ENCODE assay signal across 1 cellular context in the genomic region with DNA sequence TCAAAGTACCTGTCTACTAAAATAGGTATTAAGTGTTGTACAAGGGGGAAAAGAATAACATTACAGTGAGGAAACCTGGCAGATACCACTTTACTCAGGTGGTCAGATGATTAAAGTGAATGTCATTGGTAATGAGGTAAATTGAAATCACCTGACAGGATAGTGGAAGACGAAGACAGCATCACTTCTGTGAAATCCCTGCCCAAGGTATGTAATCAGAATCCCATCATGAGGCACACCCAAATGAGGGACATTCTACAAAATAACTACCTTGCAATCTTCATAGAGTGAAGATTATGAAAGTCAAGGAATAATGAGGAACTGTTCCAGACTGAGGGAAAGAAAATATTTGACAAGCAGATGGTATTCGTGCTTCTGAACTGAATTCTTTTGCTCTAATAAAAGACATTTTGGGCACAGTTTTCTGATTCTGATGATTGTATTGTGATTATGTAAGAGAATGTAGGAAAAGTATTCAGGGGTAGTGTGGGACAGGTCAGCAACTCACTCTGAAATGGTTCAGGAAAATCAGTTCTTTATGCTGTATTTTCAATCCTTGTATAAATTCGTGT.
TF ChIP-seq lines count a peak whose summit lies in the region.

No MANE protein-coding gene starts in this region.

TF ChIP-seq in HepG2, 621 proteins besides CTCF, POLR2A, EP300 and RAD21:
- TF ChIP-seq, protein P1, sequence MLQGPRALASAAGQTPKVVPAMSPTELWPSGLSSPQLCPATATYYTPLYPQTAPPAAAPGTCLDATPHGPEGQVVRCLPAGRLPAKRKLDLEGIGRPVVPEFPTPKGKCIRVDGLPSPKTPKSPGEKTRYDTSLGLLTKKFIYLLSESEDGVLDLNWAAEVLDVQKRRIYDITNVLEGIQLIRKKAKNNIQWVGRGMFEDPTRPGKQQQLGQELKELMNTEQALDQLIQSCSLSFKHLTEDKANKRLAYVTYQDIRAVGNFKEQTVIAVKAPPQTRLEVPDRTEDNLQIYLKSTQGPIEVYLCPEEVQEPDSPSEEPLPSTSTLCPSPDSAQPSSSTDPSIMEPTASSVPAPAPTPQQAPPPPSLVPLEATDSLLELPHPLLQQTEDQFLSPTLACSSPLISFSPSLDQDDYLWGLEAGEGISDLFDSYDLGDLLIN (CRISPR knock-in tag; IDR thresholded peaks at IDR 0.05; ENCODE audit: borderline replicate concordance), result no peak
- TF ChIP-seq, protein P2, sequence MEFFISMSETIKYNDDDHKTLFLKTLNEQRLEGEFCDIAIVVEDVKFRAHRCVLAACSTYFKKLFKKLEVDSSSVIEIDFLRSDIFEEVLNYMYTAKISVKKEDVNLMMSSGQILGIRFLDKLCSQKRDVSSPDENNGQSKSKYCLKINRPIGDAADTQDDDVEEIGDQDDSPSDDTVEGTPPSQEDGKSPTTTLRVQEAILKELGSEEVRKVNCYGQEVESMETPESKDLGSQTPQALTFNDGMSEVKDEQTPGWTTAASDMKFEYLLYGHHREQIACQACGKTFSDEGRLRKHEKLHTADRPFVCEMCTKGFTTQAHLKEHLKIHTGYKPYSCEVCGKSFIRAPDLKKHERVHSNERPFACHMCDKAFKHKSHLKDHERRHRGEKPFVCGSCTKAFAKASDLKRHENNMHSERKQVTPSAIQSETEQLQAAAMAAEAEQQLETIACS (CRISPR knock-in tag; IDR thresholded peaks at IDR 0.05), result no peak
- TF ChIP-seq ZNF891 (CRISPR knock-in tag; IDR thresholded peaks at IDR 0.05) (no peak), POLR2G (IDR thresholded peaks at IDR 0.05; ENCODE audit: low read depth, low read length) (no peak), ZNF34 (CRISPR knock-in tag; IDR thresholded peaks at IDR 0.05; ENCODE audit: borderline replicate concordance) (no peak), SNAPC2 (CRISPR knock-in tag; IDR thresholded peaks at IDR 0.05) (no peak), ZNF75D (CRISPR knock-in tag; IDR thresholded peaks at IDR 0.05; ENCODE audit: borderline replicate concordance) (no peak), MLLT10 (CRISPR knock-in tag; IDR thresholded peaks at IDR 0.05) (no peak), SPEN (CRISPR knock-in tag; IDR thresholded peaks at IDR 0.05; ENCODE audit: low read depth) (no peak), MEF2D (CRISPR knock-in tag; IDR thresholded peaks at IDR 0.05) (no peak), HHEX (CRISPR knock-in tag; IDR thresholded peaks at IDR 0.05) (no peak)
- TF ChIP-seq, protein P3, sequence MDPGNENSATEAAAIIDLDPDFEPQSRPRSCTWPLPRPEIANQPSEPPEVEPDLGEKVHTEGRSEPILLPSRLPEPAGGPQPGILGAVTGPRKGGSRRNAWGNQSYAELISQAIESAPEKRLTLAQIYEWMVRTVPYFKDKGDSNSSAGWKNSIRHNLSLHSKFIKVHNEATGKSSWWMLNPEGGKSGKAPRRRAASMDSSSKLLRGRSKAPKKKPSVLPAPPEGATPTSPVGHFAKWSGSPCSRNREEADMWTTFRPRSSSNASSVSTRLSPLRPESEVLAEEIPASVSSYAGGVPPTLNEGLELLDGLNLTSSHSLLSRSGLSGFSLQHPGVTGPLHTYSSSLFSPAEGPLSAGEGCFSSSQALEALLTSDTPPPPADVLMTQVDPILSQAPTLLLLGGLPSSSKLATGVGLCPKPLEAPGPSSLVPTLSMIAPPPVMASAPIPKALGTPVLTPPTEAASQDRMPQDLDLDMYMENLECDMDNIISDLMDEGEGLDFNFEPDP (CRISPR knock-in tag; conservative IDR thresholded peaks at IDR 0.05), result no peak
- TF ChIP-seq, protein P4, sequence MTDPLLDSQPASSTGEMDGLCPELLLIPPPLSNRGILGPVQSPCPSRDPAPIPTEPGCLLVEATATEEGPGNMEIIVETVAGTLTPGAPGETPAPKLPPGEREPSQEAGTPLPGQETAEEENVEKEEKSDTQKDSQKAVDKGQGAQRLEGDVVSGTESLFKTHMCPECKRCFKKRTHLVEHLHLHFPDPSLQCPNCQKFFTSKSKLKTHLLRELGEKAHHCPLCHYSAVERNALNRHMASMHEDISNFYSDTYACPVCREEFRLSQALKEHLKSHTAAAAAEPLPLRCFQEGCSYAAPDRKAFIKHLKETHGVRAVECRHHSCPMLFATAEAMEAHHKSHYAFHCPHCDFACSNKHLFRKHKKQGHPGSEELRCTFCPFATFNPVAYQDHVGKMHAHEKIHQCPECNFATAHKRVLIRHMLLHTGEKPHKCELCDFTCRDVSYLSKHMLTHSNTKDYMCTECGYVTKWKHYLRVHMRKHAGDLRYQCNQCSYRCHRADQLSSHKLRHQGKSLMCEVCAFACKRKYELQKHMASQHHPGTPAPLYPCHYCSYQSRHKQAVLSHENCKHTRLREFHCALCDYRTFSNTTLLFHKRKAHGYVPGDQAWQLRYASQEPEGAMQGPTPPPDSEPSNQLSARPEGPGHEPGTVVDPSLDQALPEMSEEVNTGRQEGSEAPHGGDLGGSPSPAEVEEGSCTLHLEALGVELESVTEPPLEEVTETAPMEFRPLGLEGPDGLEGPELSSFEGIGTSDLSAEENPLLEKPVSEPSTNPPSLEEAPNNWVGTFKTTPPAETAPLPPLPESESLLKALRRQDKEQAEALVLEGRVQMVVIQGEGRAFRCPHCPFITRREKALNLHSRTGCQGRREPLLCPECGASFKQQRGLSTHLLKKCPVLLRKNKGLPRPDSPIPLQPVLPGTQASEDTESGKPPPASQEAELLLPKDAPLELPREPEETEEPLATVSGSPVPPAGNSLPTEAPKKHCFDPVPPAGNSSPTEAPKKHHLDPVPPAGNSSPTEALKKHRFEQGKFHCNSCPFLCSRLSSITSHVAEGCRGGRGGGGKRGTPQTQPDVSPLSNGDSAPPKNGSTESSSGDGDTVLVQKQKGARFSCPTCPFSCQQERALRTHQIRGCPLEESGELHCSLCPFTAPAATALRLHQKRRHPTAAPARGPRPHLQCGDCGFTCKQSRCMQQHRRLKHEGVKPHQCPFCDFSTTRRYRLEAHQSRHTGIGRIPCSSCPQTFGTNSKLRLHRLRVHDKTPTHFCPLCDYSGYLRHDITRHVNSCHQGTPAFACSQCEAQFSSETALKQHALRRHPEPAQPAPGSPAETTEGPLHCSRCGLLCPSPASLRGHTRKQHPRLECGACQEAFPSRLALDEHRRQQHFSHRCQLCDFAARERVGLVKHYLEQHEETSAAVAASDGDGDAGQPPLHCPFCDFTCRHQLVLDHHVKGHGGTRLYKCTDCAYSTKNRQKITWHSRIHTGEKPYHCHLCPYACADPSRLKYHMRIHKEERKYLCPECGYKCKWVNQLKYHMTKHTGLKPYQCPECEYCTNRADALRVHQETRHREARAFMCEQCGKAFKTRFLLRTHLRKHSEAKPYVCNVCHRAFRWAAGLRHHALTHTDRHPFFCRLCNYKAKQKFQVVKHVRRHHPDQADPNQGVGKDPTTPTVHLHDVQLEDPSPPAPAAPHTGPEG (CRISPR knock-in tag; IDR thresholded peaks at IDR 0.05), result no peak
- TF ChIP-seq, protein P5, sequence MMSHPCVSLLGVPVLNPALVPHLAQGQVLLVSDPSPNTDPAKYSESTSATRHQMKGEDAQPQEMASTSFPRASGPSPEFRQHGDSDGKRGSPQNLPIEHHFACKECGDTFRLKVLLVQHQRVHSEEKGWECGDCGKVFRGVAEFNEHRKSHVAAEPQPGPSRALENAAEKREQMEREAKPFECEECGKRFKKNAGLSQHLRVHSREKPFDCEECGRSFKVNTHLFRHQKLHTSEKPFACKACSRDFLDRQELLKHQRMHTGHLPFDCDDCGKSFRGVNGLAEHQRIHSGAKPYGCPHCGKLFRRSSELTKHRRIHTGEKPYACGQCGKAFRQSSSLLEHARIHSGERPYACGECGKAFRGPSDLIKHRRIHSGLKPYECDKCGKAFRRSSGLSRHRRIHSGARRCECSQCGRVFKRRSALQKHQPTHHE (CRISPR knock-in tag; IDR thresholded peaks at IDR 0.05; ENCODE audit: borderline replicate concordance), result no peak
- TF ChIP-seq, protein P6, sequence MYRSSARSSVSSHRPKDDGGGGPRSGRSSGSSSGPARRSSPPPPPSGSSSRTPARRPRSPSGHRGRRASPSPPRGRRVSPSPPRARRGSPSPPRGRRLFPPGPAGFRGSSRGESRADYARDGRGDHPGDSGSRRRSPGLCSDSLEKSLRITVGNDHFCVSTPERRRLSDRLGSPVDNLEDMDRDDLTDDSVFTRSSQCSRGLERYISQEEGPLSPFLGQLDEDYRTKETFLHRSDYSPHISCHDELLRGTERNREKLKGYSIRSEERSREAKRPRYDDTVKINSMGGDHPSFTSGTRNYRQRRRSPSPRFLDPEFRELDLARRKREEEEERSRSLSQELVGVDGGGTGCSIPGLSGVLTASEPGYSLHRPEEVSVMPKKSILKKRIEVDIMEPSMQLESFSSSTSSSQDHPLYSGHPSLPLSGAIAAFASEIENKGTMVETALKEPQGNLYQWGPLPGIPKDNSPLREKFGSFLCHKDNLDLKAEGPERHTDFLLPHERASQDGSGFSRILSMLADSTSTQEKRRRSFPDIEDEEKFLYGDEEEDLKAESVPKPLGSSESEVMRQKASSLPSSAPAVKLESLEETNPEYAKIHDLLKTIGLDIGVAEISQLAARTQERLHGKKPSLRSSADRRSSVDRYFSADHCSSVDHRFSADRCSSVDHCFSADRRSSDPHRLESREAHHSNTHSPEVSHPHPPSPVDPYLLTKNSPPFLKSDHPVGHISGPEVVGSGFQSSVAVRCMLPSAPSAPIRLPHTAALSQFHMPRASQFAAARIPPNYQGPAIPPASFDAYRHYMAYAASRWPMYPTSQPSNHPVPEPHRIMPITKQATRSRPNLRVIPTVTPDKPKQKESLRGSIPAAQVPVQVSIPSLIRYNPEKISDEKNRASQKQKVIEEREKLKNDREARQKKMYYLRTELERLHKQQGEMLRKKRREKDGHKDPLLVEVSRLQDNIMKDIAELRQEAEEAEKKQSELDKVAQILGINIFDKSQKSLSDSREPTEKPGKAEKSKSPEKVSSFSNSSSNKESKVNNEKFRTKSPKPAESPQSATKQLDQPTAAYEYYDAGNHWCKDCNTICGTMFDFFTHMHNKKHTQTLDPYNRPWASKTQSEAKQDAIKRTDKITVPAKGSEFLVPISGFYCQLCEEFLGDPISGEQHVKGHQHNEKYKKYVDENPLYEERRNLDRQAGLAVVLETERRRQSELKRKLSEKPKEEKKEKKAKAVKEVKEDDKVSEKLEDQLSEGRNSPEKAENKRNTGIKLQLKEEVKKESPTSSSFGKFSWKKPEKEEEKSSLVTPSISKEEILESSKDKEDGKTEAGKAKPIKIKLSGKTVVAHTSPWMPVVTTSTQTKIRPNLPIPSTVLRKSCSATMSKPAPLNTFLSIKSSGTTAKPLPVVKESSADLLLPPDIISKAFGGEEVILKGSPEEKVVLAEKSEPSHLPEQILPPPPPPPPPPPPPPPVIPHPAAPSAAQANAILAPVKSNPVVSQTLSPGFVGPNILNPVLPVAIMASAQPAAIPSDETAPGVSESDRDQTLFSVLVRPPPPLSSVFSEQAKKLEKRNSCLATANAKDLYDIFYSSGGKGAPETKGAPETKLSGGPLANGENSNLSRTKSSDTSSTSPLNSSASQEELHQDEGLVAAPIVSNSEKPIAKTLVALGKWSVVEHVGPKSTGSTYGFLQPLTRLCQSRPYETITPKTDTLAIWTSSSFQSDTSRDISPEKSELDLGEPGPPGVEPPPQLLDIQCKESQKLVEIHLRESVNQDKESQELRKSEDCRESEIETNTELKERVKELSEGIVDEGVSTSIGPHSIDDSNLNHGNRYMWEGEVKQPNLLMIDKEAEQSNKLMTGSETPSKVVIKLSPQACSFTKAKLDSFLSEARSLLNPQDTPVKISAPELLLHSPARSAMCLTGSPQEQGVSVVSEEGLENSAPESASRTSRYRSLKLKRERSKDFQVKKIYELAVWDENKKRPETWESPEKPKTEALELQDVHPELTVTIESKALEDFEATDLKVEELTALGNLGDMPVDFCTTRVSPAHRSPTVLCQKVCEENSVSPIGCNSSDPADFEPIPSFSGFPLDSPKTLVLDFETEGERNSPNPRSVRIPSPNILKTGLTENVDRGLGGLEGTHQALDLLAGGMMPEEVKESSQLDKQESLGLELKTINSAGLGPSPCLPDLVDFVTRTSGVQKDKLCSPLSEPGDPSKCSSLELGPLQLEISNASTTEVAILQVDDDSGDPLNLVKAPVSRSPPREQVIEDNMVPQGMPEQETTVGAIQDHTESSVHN (CRISPR knock-in tag; IDR thresholded peaks at IDR 0.05), result no peak
- TF ChIP-seq, protein P7, sequence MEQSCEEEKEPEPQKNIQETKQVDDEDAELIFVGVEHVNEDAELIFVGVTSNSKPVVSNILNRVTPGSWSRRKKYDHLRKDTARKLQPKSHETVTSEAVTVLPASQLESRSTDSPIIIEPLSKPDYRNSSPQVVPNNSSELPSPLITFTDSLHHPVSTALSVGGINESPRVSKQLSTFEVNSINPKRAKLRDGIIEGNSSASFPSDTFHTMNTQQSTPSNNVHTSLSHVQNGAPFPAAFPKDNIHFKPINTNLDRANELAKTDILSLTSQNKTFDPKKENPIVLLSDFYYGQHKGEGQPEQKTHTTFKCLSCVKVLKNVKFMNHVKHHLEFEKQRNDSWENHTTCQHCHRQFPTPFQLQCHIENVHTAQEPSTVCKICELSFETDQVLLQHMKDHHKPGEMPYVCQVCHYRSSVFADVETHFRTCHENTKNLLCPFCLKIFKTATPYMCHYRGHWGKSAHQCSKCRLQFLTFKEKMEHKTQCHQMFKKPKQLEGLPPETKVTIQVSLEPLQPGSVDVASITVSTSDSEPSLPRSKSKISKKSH (CRISPR knock-in tag; IDR thresholded peaks at IDR 0.05; ENCODE audit: borderline replicate concordance), result no peak
- TF ChIP-seq, protein P8, sequence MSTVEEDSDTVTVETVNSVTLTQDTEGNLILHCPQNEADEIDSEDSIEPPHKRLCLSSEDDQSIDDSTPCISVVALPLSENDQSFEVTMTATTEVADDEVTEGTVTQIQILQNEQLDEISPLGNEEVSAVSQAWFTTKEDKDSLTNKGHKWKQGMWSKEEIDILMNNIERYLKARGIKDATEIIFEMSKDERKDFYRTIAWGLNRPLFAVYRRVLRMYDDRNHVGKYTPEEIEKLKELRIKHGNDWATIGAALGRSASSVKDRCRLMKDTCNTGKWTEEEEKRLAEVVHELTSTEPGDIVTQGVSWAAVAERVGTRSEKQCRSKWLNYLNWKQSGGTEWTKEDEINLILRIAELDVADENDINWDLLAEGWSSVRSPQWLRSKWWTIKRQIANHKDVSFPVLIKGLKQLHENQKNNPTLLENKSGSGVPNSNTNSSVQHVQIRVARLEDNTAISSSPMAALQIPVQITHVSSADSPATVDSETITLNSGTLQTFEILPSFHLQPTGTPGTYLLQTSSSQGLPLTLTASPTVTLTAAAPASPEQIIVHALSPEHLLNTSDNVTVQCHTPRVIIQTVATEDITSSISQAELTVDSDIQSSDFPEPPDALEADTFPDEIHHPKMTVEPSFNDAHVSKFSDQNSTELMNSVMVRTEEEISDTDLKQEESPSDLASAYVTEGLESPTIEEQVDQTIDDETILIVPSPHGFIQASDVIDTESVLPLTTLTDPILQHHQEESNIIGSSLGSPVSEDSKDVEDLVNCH (CRISPR knock-in tag; IDR thresholded peaks at IDR 0.05), result no peak
